8 cellular contexts compared by ENCODE assay signal in the genomic region with DNA sequence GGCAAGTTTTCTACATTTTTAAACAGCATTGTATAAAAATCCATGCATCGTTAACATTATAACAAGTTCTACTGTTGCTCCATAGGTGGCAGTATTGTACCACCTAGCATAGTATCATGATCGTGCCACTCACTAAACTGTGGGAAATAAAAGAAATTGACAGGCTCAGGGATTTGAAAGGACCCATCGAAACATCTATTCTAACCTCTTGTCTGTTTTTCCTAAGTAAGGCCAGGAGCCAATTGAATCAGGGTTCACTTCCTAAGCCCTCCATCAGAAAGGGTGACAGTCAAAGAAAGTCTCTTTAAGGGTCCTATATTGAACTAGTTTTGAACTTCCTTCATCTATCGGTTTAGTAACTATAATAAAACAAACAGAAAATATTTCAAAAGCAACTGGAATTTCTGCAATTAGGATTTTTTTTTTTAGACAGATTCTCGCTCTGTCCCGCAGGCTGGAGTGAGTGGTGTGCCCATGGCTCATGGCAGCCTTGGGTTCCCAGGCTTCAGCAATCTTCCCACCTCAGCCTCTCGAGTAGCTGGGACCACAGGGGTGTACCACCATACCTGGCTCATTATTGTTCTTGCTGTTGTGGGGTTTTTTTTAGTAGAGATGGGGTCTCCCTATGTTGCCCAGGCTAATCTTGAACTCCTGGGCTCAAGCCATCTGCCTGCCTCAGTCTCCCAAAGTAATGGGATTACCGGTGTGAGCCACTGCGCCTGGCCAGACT. TPM values are rescaled to one million over a fixed set of nuclear protein-coding genes. Genes with fewer than 3 reads are reported as not detected.
DNase-seq lines count a peak whose midpoint lies in the region; TF ChIP-seq lines count a peak whose summit lies in the region.

No MANE protein-coding gene starts in this region.

- peaks cover 3% of the 10 kb centered on the region for H3K79me2 ChIP-seq in ACC112 (ENCODE audit: control insufficient read depth, insufficient read depth, low read length, unreplicated experiment)

- H3K4me3 ChIP-seq in ACC112 (ENCODE audit: low read depth, low read length) (0 out of 2 replicates have a peak overlapping the region, but pooled peaks have one; percentile 40), H7 (ENCODE audit: insufficient read depth, low read depth, low read length) (no peak overlapping the region), WI38 (ENCODE audit: low read depth, low read length) (no peak overlapping the region)

- TF ChIP-seq CTCF in WI38 (IDR thresholded peaks at IDR 0.05; ENCODE audit: low read depth, low read length) (peak; percentile 49; the same call in 1 of the 2 replicates), glutamatergic neuron (IDR thresholded peaks at IDR 0.05; ENCODE audit: partially characterized antibody, unreplicated experiment) (peak; percentile 83)

- no peaks in the 10 kb centered on the region for H3K4me1 Mint-ChIP-seq in glutamatergic neuron (ENCODE audit: low read depth, unreplicated experiment)

- H2AFZ ChIP-seq in ACC112 (ENCODE audit: low read length, unreplicated experiment): peak overlapping the region; percentile 20

- peak; percentile 63 for DNase-seq in EL
- peak; percentile 57 for DNase-seq in H7
- DNase-seq in MV-4-11 (lab: John Stamatoyannopoulos, UW): peak; percentile 53
- no peak for DNase-seq in glutamatergic neuron
- peak; percentile 65 for DNase-seq in renal cortical epithelial cell (ENCODE audit: low read depth)
- no peak for DNase-seq in mucosa of gallbladder (ENCODE audit: low spot score)

- H3K4me1 ChIP-seq in ACC112 (ENCODE audit: control insufficient read depth, insufficient read depth, low read length, unreplicated experiment): peaks cover 3% of the 10 kb centered on the region

- no peak overlapping the region for H3K27ac Mint-ChIP-seq in glutamatergic neuron (ENCODE audit: unreplicated experiment)

- no peak overlapping the region for H3K27ac ChIP-seq in ACC112 (ENCODE audit: low read depth, low read length)

- no peaks in the 10 kb centered on the region for H3K36me3 Mint-ChIP-seq in glutamatergic neuron (ENCODE audit: unreplicated experiment)

- no peaks in the 10 kb centered on the region for H3K27me3 Mint-ChIP-seq in glutamatergic neuron (ENCODE audit: unreplicated experiment)

- H3K36me3 ChIP-seq in ACC112 (ENCODE audit: insufficient read depth, low read length) (0 out of 2 replicates have a peak, but pooled peaks cover 3% of the 10 kb centered on the region), H7 (replicated peaks; ENCODE audit: control insufficient read depth, insufficient read depth, low read length) (no peaks in the 10 kb centered on the region)

- H3K27me3 ChIP-seq in ACC112 (ENCODE audit: insufficient read depth, low read length): no peaks in the 10 kb centered on the region
- no peaks in the 10 kb centered on the region for H3K27me3 ChIP-seq in H7 (ENCODE audit: control insufficient read depth, insufficient read depth, low read length)

- no peak overlapping the region for H3K4me3 Mint-ChIP-seq in glutamatergic neuron (ENCODE audit: unreplicated experiment)

- no peaks in the 10 kb centered on the region for H3K9me3 Mint-ChIP-seq in glutamatergic neuron (ENCODE audit: unreplicated experiment)

RNA-seq across cellular contexts. Expression of a gene that starts 9.4 kb away (rescaled TPM):
- 12.2 and 22.4 TPM in 2 replicates for total RNA-seq in H7 (2014; rRNA removed; shearing (Covaris generic))
- 5.4 TPM for total RNA-seq in glutamatergic neuron (ENCODE audit: unreplicated experiment)
- 24.5 and 40.3 TPM in 2 replicates for total RNA-seq in renal cortical epithelial cell
- total RNA-seq in mucosa of gallbladder: 17.0 TPM

RNA-seq across cellular contexts. Expression of a gene that starts 36.2 kb away (rescaled TPM):
- total RNA-seq in H7 (2014; rRNA removed; shearing (Covaris generic)): 21.6 and 25.4 TPM in 2 replicates
- 81.0 TPM for total RNA-seq in glutamatergic neuron (ENCODE audit: unreplicated experiment)
- 15.6 and 37.9 TPM in 2 replicates for total RNA-seq in renal cortical epithelial cell
- total RNA-seq in mucosa of gallbladder: 20.1 TPM

Comparison
In these comparisons a context has a peak if more than half of its experiments do, and no peak if none do; other contexts are left out.
1. DNase-seq: peak in EL (single experiment), H7 (single experiment), MV-4-11 (single experiment) and renal cortical epithelial cell (single experiment); none in glutamatergic neuron (single experiment) and mucosa of gallbladder (single experiment).